ENCODE assay signal across 8 cellular contexts in the genomic region with DNA sequence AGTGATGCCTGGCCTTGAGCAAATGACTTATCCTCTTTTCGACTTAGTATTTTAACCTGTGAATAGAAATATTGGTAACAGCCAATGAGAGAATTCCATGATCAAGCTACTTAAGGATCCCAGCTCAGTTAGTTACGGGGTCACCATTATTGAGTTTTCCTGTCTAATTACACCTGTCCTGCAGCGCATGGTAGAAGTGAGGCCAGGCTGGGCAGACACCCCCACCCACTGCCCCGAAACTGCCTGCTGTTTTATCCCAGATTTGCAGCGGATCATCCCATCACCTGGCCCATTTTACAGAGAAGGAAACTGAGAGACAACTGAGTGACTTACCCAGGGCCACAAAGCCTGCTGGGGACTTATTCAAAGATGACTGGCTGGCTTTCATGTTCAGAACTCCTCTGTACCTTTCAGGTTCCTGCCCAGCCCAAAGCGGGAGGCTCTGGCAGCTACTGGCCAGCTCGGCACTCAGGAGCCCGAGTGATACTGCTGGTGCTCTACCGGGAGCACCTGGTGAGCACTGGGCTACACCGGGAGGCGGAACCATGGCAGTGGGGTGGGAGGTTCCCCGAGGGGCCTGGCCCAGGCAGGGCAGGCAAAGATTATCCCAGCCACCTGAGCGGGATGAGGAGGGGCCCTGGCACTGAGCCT. TPM values are rescaled to one million over a fixed set of nuclear protein-coding genes. Genes with fewer than 3 reads are reported as not detected.
DNase-seq lines count a peak whose midpoint lies in the region; ATAC-seq, FAIRE-seq and TF ChIP-seq lines count a peak whose summit lies in the region.

No MANE protein-coding gene starts in this region.

- no peak overlapping the region for H4K8ac ChIP-seq in H1 (ENCODE audit: extremely low read depth, insufficient read depth, low read length)

- H3K4me1 ChIP-seq in BLaER1 = peaks cover 28% of the 10 kb centered on the region
- peaks cover 0 to 10% (median 6%) of the 10 kb centered on the region in 4 experiments; a peak in 5 of 7 replicates for H3K4me1 ChIP-seq in H1 (replicated peaks in 1 of 4; ENCODE audit: control insufficient read depth in 3 of 4, insufficient read depth in 4 of 4, low read length in 3 of 4)

- POLR2A ChIA-PET in H1 (lab: Charles Lee; ENCODE audit: partially characterized antibody) = interaction anchor here (0.6 to 39.7 kb wide), 10 partner anchors 6 to 158 kb away, joined by 3 to 1071 read pairs (median 10); a partner anchor contains a TSS

- H2AFZ ChIP-seq in H1 (ENCODE audit: low read length) = no peak overlapping the region

- H3K36me3 Mint-ChIP-seq in natural killer cell treated with Interleukin-12 subunit alpha and Interleukin-12 subunit beta and Interleukin-15 and Interleukin-18, amount 100 ng/mL, for 72 hours = peaks cover 7% of the 10 kb centered on the region

- FAIRE-seq in H1 (lab: Jason Lieb, UNC) = no peak
- FAIRE-seq in HTR-8/SVneo (lab: Jason Lieb, UNC) = no peak

- peaks cover under 1 to 14% of the 10 kb centered on the region in 2 experiments; a peak in 3 of 4 replicates for H3K79me2 ChIP-seq in H1 (ENCODE audit: control insufficient read depth in 1 of 2, insufficient read depth in 2 of 2, low read length in 2 of 2)

- H3K23me2 ChIP-seq in H1 (ENCODE audit: low read depth, low read length) = peaks cover 17% of the 10 kb centered on the region

- no peak overlapping the region for H3K18ac ChIP-seq in H1 (ENCODE audit: extremely low read depth, low read length)

- peak overlapping the region; percentile 89 for H3K4me2 ChIP-seq in BLaER1
- peak overlapping the region; percentile 95 to 97 for H3K4me2 ChIP-seq in H1 (ENCODE audit: insufficient read depth in 1 of 2, low read depth in 2 of 2, low read length in 2 of 2)

- H3K4me3 ChIP-seq in BLaER1 (peak overlapping the region; percentile 91), NB4 (ENCODE audit: low read depth, low read length) (peak overlapping the region; percentile 86), H1 (ENCODE audit: extremely low read depth in 1 of 4, insufficient read depth in 2 of 4, low read depth in 3 of 4, low read length in 4 of 4) (peak overlapping the region; percentile 75 to 95 (median 82))

- H3K27ac Mint-ChIP-seq in natural killer cell treated with Interleukin-12 subunit alpha and Interleukin-12 subunit beta and Interleukin-15 and Interleukin-18, amount 100 ng/mL, for 72 hours = peak overlapping the region; percentile 97

- H3K79me1 ChIP-seq in H1 (ENCODE audit: low read depth, low read length) = peaks cover under 1% of the 10 kb centered on the region; the same call in 1 of the 2 replicates

- TF ChIP-seq CTCF in NB4 (IDR thresholded peaks at IDR 0.05; ENCODE audit: low read depth, low read length) (no peak), H1 (IDR thresholded peaks at IDR 0.05; ENCODE audit: control extremely low read depth in 1 of 3, insufficient read depth in 1 of 3, low read depth in 1 of 3, low read length in 3 of 3) (no peak)

- no peak overlapping the region for H2BK120ac ChIP-seq in H1 (replicated peaks; ENCODE audit: low read depth, low read length)

- intact Hi-C loops in left colon (cut with DNase I, micrococcal nuclease) = no loop called here

- ATAC-seq in natural killer cell treated with Interleukin-12 subunit alpha and Interleukin-12 subunit beta and Interleukin-15 and Interleukin-18, amount 100 ng/mL, for 72 hours = no peak
- ATAC-seq in left colon = no peak

- no peaks in the 10 kb centered on the region for H3K9me3 ChIP-seq in BLaER1
- H3K9me3 ChIP-seq in H1 (ENCODE audit: insufficient read depth in 2 of 2, low read depth in 1 of 2, low read length in 1 of 2) = no peaks in the 10 kb centered on the region

- H4K20me1 ChIP-seq in BLaER1 = peaks cover 66% of the 10 kb centered on the region
- peaks cover 2 to 4% of the 10 kb centered on the region in 2 experiments for H4K20me1 ChIP-seq in H1 (replicated peaks in 1 of 2; ENCODE audit: control insufficient read depth in 1 of 2, insufficient read depth in 2 of 2, low read length in 2 of 2)

- 0 out of 2 replicates have a peak overlapping the region, but pooled peaks have one; percentile 3 for H2BK15ac ChIP-seq in H1 (ENCODE audit: low read length)

- H3K36me3 ChIP-seq in BLaER1 (peaks cover 53% of the 10 kb centered on the region), H1 (ENCODE audit: control insufficient read depth in 2 of 4, insufficient read depth in 4 of 4, low read length in 3 of 4) (peaks cover 5 to 17% (median 14%) of the 10 kb centered on the region in 4 experiments)

- DNase-seq in NB4 (ENCODE audit: low read depth) (peak; percentile 8), H1 (ENCODE audit: low read depth in 1 of 2, low spot score in 2 of 2) (no peak), HTR-8/SVneo (ENCODE audit: insufficient read length, low spot score) (no peak), pons (ENCODE audit: low spot score) (no peak), left colon (no peak), epidermal melanocyte (ENCODE audit: insufficient read length, low spot score) (no peak)
- DNase-seq in natural killer cell treated with Interleukin-12 subunit alpha and Interleukin-12 subunit beta and Interleukin-15 and Interleukin-18, amount 100 ng/mL, for 72 hours (ENCODE audit: low spot score) = peak; percentile 44

- H4K5ac ChIP-seq in H1 (ENCODE audit: insufficient read length, low read depth, low read length) = no peak overlapping the region

- no peak overlapping the region for H3K23ac ChIP-seq in H1 (ENCODE audit: insufficient read length)

- H3K9ac ChIP-seq in BLaER1 (peak overlapping the region; percentile 96), H1 (replicated peaks in 1 of 4; ENCODE audit: extremely low read depth in 1 of 4, low read depth in 3 of 4, low read length in 3 of 4) (peak overlapping the region; percentile 35 to 97 (median 84))

- no peak for TF ChIP-seq EP300 in H1 (IDR thresholded peaks at IDR 0.05; ENCODE audit: borderline replicate concordance in 1 of 2, low read depth in 2 of 2, low read length in 2 of 2)

- no peak overlapping the region for H3K56ac ChIP-seq in H1 (replicated peaks; ENCODE audit: insufficient read length, low read depth, low read length)

- no peak overlapping the region for H2BK5ac ChIP-seq in H1 (ENCODE audit: low read depth, low read length)

- H4K91ac ChIP-seq in H1 (replicated peaks; ENCODE audit: insufficient read length, low read length) = no peak overlapping the region

- no peak overlapping the region for H2AK5ac ChIP-seq in H1 (ENCODE audit: low read depth, low read length)

- peak overlapping the region; percentile 98 for H3K4me3 Mint-ChIP-seq in natural killer cell treated with Interleukin-12 subunit alpha and Interleukin-12 subunit beta and Interleukin-15 and Interleukin-18, amount 100 ng/mL, for 72 hours

- no peak overlapping the region for H3K4ac ChIP-seq in H1 (replicated peaks; ENCODE audit: insufficient read length, low read depth, low read length)

- no peak overlapping the region for H2BK20ac ChIP-seq in H1 (ENCODE audit: low read length)

- CTCF ChIA-PET in H1 (lab: Charles Lee; ENCODE audit: partially characterized antibody) = interaction anchor here (0.6 to 9.9 kb wide), 15 partner anchors 8 to 161 kb away, joined by 3 to 191 read pairs (median 6); a partner anchor contains a TSS

- no peak for TF ChIP-seq RAD21 in H1 (IDR thresholded peaks at IDR 0.05 in 1 of 2, conservative IDR thresholded peaks at IDR 0.05 in 1 of 2; ENCODE audit: low read depth in 2 of 2, low read length in 2 of 2)

- WGBS in H1 (ENCODE audit: extremely low coverage in 1 of 2, insufficient coverage in 1 of 2, insufficient read length in 1 of 2, insufficient replicate concordance in 2 of 2, low coverage in 1 of 2, low lambda C conversion rate in 2 of 2, missing lambda C conversion rate in 1 of 2), 2 experiments = 86% methylated on average over 13 of the region's 13 CpGs; no CpG with 5 or more reads in 1 of the 2 experiments

- no peaks in the 10 kb centered on the region for H3K9me3 Mint-ChIP-seq in natural killer cell treated with Interleukin-12 subunit alpha and Interleukin-12 subunit beta and Interleukin-15 and Interleukin-18, amount 100 ng/mL, for 72 hours

- peak overlapping the region; percentile 43; the same call in 1 of the 2 replicates for H2BK12ac ChIP-seq in H1 (ENCODE audit: low read depth, low read length)

- peak overlapping the region; percentile 86; the same call in 1 of the 2 replicates for H3K27ac ChIP-seq in BLaER1
- no peak overlapping the region for H3K27ac ChIP-seq in H1 (ENCODE audit: low read depth, low read length)

- H3K4me1 Mint-ChIP-seq in natural killer cell treated with Interleukin-12 subunit alpha and Interleukin-12 subunit beta and Interleukin-15 and Interleukin-18, amount 100 ng/mL, for 72 hours (ENCODE audit: low read depth in 2 of 2) = peaks cover 30 to 35% of the 10 kb centered on the region in 2 donors

- TF ChIP-seq POLR2A in NB4 (IDR thresholded peaks at IDR 0.05; ENCODE audit: extremely low read depth, insufficient read length) = no peak
- TF ChIP-seq POLR2A in H1 (IDR thresholded peaks at IDR 0.05; ENCODE audit: control extremely low read depth in 1 of 2, low read depth in 2 of 2, low read length in 2 of 2) = no peak

- H3K14ac ChIP-seq in H1 (ENCODE audit: insufficient read length) = no peak overlapping the region

- H3K27me3 Mint-ChIP-seq in natural killer cell treated with Interleukin-12 subunit alpha and Interleukin-12 subunit beta and Interleukin-15 and Interleukin-18, amount 100 ng/mL, for 72 hours = no peaks in the 10 kb centered on the region

- H3K27me3 ChIP-seq in BLaER1 (no peaks in the 10 kb centered on the region), H1 (replicated peaks in 1 of 4; ENCODE audit: control insufficient read depth in 3 of 4, extremely low read depth in 1 of 4, insufficient read depth in 3 of 4, low read length in 3 of 4) (no peaks in the 10 kb centered on the region)

RNA-seq across cellular contexts. Expression of a gene that starts 1.4 kb away (rescaled TPM):
- 30.2 and 36.0 TPM in 2 replicates for total RNA-seq in H1 (2021; fragmentation: NEBNext Ultra II Directional; extraction: Animal tissue kit (Norgen Biotek cat#: 25700))
- 31.5 and 44.1 TPM in 2 replicates for polyA plus RNA-seq in H1 (2011; rRNA removed)
- polyA plus RNA-seq in H1 (2011; cell fraction: cytosol; rRNA removed) = 41.8 TPM
- polyA plus RNA-seq in H1 (2011; cell fraction: nucleus; rRNA removed) = 222 TPM
- polyA plus RNA-seq in H1 (2012, experiment 1 of 2) = 30.7 to 47.5 TPM (median 37.9 TPM) in 4 replicates
- 39.0 TPM for polyA plus RNA-seq in H1 (2012, experiment 2 of 2)
- 35.0 TPM for polyA plus RNA-seq in H1 (2013, experiment 1 of 2)
- 32.2 TPM for polyA plus RNA-seq in H1 (2013, experiment 2 of 2)
- polyA minus RNA-seq in H1 (2011; rRNA and poly(A)+ RNA removed) = 13.3 and 24.3 TPM in 2 replicates
- 23.6 TPM for polyA minus RNA-seq in H1 (2011; cell fraction: cytosol; rRNA and poly(A)+ RNA removed)
- 60.4 TPM for polyA minus RNA-seq in H1 (2011; cell fraction: nucleus; rRNA and poly(A)+ RNA removed)
- total RNA-seq in natural killer cell treated with Interleukin-12 subunit alpha and Interleukin-12 subunit beta and Interleukin-15 and Interleukin-18, amount 100 ng/mL, for 72 hours = 100 to 1,000 TPM in 1 of 2 donors, 10 to 100 TPM in 1; 85.7 to 109 TPM
- 10 to 100 TPM; 55.7 to 63.4 TPM for total RNA-seq in left colon

RNA-seq across cellular contexts. Expression of a gene that starts 3.7 kb away (rescaled TPM):
- total RNA-seq in H1 (2021; fragmentation: NEBNext Ultra II Directional; extraction: Animal tissue kit (Norgen Biotek cat#: 25700)) = 1,252 and 1,270 TPM in 2 replicates
- 1,365 and 1,809 TPM in 2 replicates for polyA plus RNA-seq in H1 (2011; rRNA removed)
- polyA plus RNA-seq in H1 (2011; cell fraction: cytosol; rRNA removed) = 1,336 TPM
- 788 TPM for polyA plus RNA-seq in H1 (2011; cell fraction: nucleus; rRNA removed)
- polyA plus RNA-seq in H1 (2012, experiment 1 of 2) = 1,064 to 1,459 TPM (median 1,329 TPM) in 4 replicates
- 1,254 TPM for polyA plus RNA-seq in H1 (2012, experiment 2 of 2)
- polyA plus RNA-seq in H1 (2013, experiment 1 of 2) = 989 TPM
- polyA plus RNA-seq in H1 (2013, experiment 2 of 2) = 932 TPM
- polyA minus RNA-seq in H1 (2011; rRNA and poly(A)+ RNA removed) = 1,332 and 1,357 TPM in 2 replicates
- polyA minus RNA-seq in H1 (2011; cell fraction: cytosol; rRNA and poly(A)+ RNA removed) = 622 TPM
- polyA minus RNA-seq in H1 (2011; cell fraction: nucleus; rRNA and poly(A)+ RNA removed) = 426 TPM
- total RNA-seq in natural killer cell treated with Interleukin-12 subunit alpha and Interleukin-12 subunit beta and Interleukin-15 and Interleukin-18, amount 100 ng/mL, for 72 hours = 1,000 to 10,000 TPM; 1,401 to 1,644 TPM
- total RNA-seq in left colon = 1,000 to 10,000 TPM; 1,740 to 2,016 TPM

RNA-seq across cellular contexts. Expression of a gene that starts 10.9 kb away (rescaled TPM):
- total RNA-seq in H1 (2021; fragmentation: NEBNext Ultra II Directional; extraction: Animal tissue kit (Norgen Biotek cat#: 25700)) = 8.8 and 9.7 TPM in 2 replicates
- polyA plus RNA-seq in H1 (2011; rRNA removed) = 17.2 and 24.2 TPM in 2 replicates
- polyA plus RNA-seq in H1 (2011; cell fraction: cytosol; rRNA removed) = 16.2 TPM
- 54.9 TPM for polyA plus RNA-seq in H1 (2011; cell fraction: nucleus; rRNA removed)
- polyA plus RNA-seq in H1 (2012, experiment 1 of 2) = 6.4 to 12.6 TPM (median 9.4 TPM) in 4 replicates
- polyA plus RNA-seq in H1 (2012, experiment 2 of 2) = 8.4 TPM
- 14.8 TPM for polyA plus RNA-seq in H1 (2013, experiment 1 of 2)
- 14.3 TPM for polyA plus RNA-seq in H1 (2013, experiment 2 of 2)
- 5.3 and 6.1 TPM in 2 replicates for polyA minus RNA-seq in H1 (2011; rRNA and poly(A)+ RNA removed)
- 5.7 TPM for polyA minus RNA-seq in H1 (2011; cell fraction: cytosol; rRNA and poly(A)+ RNA removed)
- polyA minus RNA-seq in H1 (2011; cell fraction: nucleus; rRNA and poly(A)+ RNA removed) = 17.4 TPM
- total RNA-seq in natural killer cell treated with Interleukin-12 subunit alpha and Interleukin-12 subunit beta and Interleukin-15 and Interleukin-18, amount 100 ng/mL, for 72 hours = 10 to 100 TPM in 1 of 2 donors, 1 to 10 TPM in 1; 7.5 to 10.6 TPM
- 10 to 100 TPM in 1 of 2 donors, 1 to 10 TPM in 1; 4.5 to 21.4 TPM for total RNA-seq in left colon

RNA-seq across cellular contexts. Expression of a gene that starts 18.0 kb away (rescaled TPM):
- not detected in 2 replicates for total RNA-seq in H1 (2021; fragmentation: NEBNext Ultra II Directional; extraction: Animal tissue kit (Norgen Biotek cat#: 25700))
- not detected in 2 replicates for polyA plus RNA-seq in H1 (2011; rRNA removed)
- polyA plus RNA-seq in H1 (2011; cell fraction: cytosol; rRNA removed) = not detected
- polyA plus RNA-seq in H1 (2011; cell fraction: nucleus; rRNA removed) = not detected
- polyA plus RNA-seq in H1 (2012, experiment 1 of 2) = not detected in 4 replicates
- not detected for polyA plus RNA-seq in H1 (2012, experiment 2 of 2)
- not detected for polyA plus RNA-seq in H1 (2013, experiment 1 of 2)
- polyA plus RNA-seq in H1 (2013, experiment 2 of 2) = not detected
- not detected in 2 replicates for polyA minus RNA-seq in H1 (2011; rRNA and poly(A)+ RNA removed)
- not detected for polyA minus RNA-seq in H1 (2011; cell fraction: cytosol; rRNA and poly(A)+ RNA removed)
- polyA minus RNA-seq in H1 (2011; cell fraction: nucleus; rRNA and poly(A)+ RNA removed) = not detected
- total RNA-seq in natural killer cell treated with Interleukin-12 subunit alpha and Interleukin-12 subunit beta and Interleukin-15 and Interleukin-18, amount 100 ng/mL, for 72 hours = 100 to 1,000 TPM; 124 to 886 TPM
- total RNA-seq in left colon = 1 to 10 TPM; 1.5 to 2.4 TPM

RNA-seq across cellular contexts. Expression of a gene that starts 26.6 kb away (rescaled TPM):
- 74.3 and 79.9 TPM in 2 replicates for total RNA-seq in H1 (2021; fragmentation: NEBNext Ultra II Directional; extraction: Animal tissue kit (Norgen Biotek cat#: 25700))
- polyA plus RNA-seq in H1 (2011; rRNA removed) = 173 and 184 TPM in 2 replicates
- polyA plus RNA-seq in H1 (2011; cell fraction: cytosol; rRNA removed) = 127 TPM
- polyA plus RNA-seq in H1 (2011; cell fraction: nucleus; rRNA removed) = 233 TPM
- polyA plus RNA-seq in H1 (2012, experiment 1 of 2) = 82.7 to 114 TPM (median 111 TPM) in 4 replicates
- polyA plus RNA-seq in H1 (2012, experiment 2 of 2) = 151 TPM
- 79.7 TPM for polyA plus RNA-seq in H1 (2013, experiment 1 of 2)
- polyA plus RNA-seq in H1 (2013, experiment 2 of 2) = 83.5 TPM
- polyA minus RNA-seq in H1 (2011; rRNA and poly(A)+ RNA removed) = 87.2 and 105 TPM in 2 replicates
- polyA minus RNA-seq in H1 (2011; cell fraction: cytosol; rRNA and poly(A)+ RNA removed) = 89.1 TPM
- 101 TPM for polyA minus RNA-seq in H1 (2011; cell fraction: nucleus; rRNA and poly(A)+ RNA removed)
- total RNA-seq in natural killer cell treated with Interleukin-12 subunit alpha and Interleukin-12 subunit beta and Interleukin-15 and Interleukin-18, amount 100 ng/mL, for 72 hours = 100 to 1,000 TPM in 1 of 2 donors, 10 to 100 TPM in 1; 76.6 to 157 TPM
- 10 to 100 TPM; 47.7 to 49.6 TPM for total RNA-seq in left colon

Comparison
In these comparisons a context has a peak if more than half of its experiments do, and no peak if none do; other contexts are left out.
1. DNase-seq: peak in NB4 (single experiment) and natural killer cell treated with Interleukin-12 subunit alpha and Interleukin-12 subunit beta and Interleukin-15 and Interleukin-18, amount 100 ng/mL, for 72 hours (single experiment); none in H1 (0 of 2), HTR-8/SVneo (single experiment), pons (single experiment), left colon (0 of 2) and epidermal melanocyte (single experiment).
2. Peak in every context shown above with its lines, with median percentiles within 50 percentile points of each other: H3K4me3 ChIP-seq.